In the genomic region with DNA sequence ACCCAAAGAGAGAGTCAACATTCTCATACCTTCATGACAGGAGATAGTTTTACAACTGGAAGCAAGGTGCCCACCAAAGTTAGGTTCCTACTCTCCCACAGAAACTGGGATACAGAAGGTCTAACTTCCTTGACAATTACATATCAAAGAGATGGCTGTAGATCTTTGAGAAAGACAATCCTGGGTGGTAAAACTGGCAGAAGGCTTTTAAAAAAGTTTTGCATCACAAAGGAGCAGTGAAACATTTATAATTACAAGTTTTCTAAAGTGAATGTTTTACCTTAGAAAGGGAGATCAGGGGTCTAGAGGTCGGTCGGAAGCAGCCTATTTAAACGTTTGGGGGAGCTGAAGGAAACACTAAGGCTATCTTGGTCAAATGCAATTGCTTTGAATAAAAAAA, we compare ENCODE assay signal across 28 cellular contexts.
DNase-seq lines count a peak whose midpoint lies in the region; ATAC-seq, FAIRE-seq and TF ChIP-seq lines count a peak whose summit lies in the region.
"Had no signal": no experiment of that assay in that cellular context is flagged by ENCODE, and none has a peak within 500 bp of the region (broad histone marks: within the 10 kb centered on the region; RNA-seq: fewer than 3 reads in every experiment).

No MANE protein-coding gene starts in this region.

- H4K8ac ChIP-seq in H1 (ENCODE audit: extremely low read depth, insufficient read depth, low read length) (no peak overlapping the region), mesendoderm (ENCODE audit: low read depth, low read length) (no peak overlapping the region)

- H2AK5ac ChIP-seq in H1 (ENCODE audit: low read depth, low read length): no peak overlapping the region
- H2AK5ac ChIP-seq in mesendoderm (ENCODE audit: low read length): no peak overlapping the region

- no peak overlapping the region for H3K27ac ChIP-seq in H1 (ENCODE audit: low read depth, low read length)
- no peak overlapping the region for H3K27ac ChIP-seq in iPS-20b (ENCODE audit: low read length)
- no peak overlapping the region for H3K27ac ChIP-seq in mesendoderm (ENCODE audit: low read depth, low read length)
- H3K27ac ChIP-seq: BLaER1 had no signal

- H2BK5ac ChIP-seq in H1 (ENCODE audit: low read depth, low read length) (no peak overlapping the region), mesendoderm (ENCODE audit: low read length) (no peak overlapping the region)

- H3K9me3 ChIP-seq in NT2/D1 (ENCODE audit: insufficient read depth, low read length) (no peaks in the 10 kb centered on the region), H1 (ENCODE audit: insufficient read depth in 2 of 2, low read depth in 1 of 2, low read length in 1 of 2) (no peaks in the 10 kb centered on the region), iPS-20b (ENCODE audit: insufficient read depth, low read depth, low read length) (no peaks in the 10 kb centered on the region)
- H3K9me3 ChIP-seq: BE2C, BLaER1 had no signal

- CTCF ChIA-PET in H1 (lab: Charles Lee; ENCODE audit: partially characterized antibody): no interaction called here

- no peak overlapping the region for H2BK120ac ChIP-seq in H1 (replicated peaks; ENCODE audit: low read depth, low read length)
- no peak overlapping the region for H2BK120ac ChIP-seq in mesendoderm (ENCODE audit: low read depth, low read length)

- no peak overlapping the region for H2BK20ac ChIP-seq in H1 (ENCODE audit: low read length)

- H4K5ac ChIP-seq in H1 (ENCODE audit: insufficient read length, low read depth, low read length): no peak overlapping the region
- H4K5ac ChIP-seq in mesendoderm (ENCODE audit: low read length): no peak overlapping the region

- no peak overlapping the region for H2AFZ ChIP-seq in H1 (ENCODE audit: low read length)

- no peak for TF ChIP-seq EP300 in H1 (IDR thresholded peaks at IDR 0.05; ENCODE audit: borderline replicate concordance in 1 of 2, low read depth in 2 of 2, low read length in 2 of 2)

- H3K79me2 ChIP-seq in H1 (ENCODE audit: control insufficient read depth in 1 of 2, insufficient read depth in 2 of 2, low read length in 2 of 2) (no peaks in the 10 kb centered on the region), mesendoderm (ENCODE audit: control insufficient read depth, insufficient read depth, low read length) (no peaks in the 10 kb centered on the region)

- TF ChIP-seq RAD21 in H1 (IDR thresholded peaks at IDR 0.05 in 1 of 2, conservative IDR thresholded peaks at IDR 0.05 in 1 of 2; ENCODE audit: low read depth in 2 of 2, low read length in 2 of 2): no peak

- DNase-seq in NT2/D1 (ENCODE audit: low read depth, low spot score) (peak; percentile 23), H1 (ENCODE audit: low read depth in 1 of 2, low spot score in 2 of 2) (no peak), iPS DF 19.7 (ENCODE audit: low read depth, low spot score) (peak; percentile 9), NAMALWA (ENCODE audit: low spot score) (no peak), mesendoderm (no peak), left ventricle myocardium superior (no peak)
- DNase-seq: 8988T; ACHN; BE2C; C1 segment of cervical spinal cord; CD4-positive, alpha-beta memory T cell; CD4-positive, CD25-positive, alpha-beta regulatory T cell; CD8-positive, alpha-beta memory T cell; COR-L47; DMS 273 treated with DMSO at 0.1 percent for 48 hours; DMS153; DMS53; DMS79; DND-41; EL; GDM1 had no signal

- H3K4ac ChIP-seq in H1 (replicated peaks; ENCODE audit: insufficient read length, low read depth, low read length) (no peak overlapping the region), mesendoderm (ENCODE audit: low read depth, low read length) (no peak overlapping the region)

- no peaks in the 10 kb centered on the region for H3K23me2 ChIP-seq in H1 (ENCODE audit: low read depth, low read length)

- intact Hi-C loops in left ventricle myocardium superior (cut with micrococcal nuclease): no loop called here

- H4K91ac ChIP-seq in H1 (replicated peaks; ENCODE audit: insufficient read length, low read length): no peak overlapping the region

- no peaks in the 10 kb centered on the region for H4K20me1 ChIP-seq in H1 (replicated peaks in 1 of 2; ENCODE audit: control insufficient read depth in 1 of 2, insufficient read depth in 2 of 2, low read length in 2 of 2)
- H4K20me1 ChIP-seq: BLaER1 had no signal

- no peak for ATAC-seq in left ventricle myocardium superior
- ATAC-seq in GM21529 (IDR thresholded peaks at IDR 0.05; ENCODE audit: unreplicated experiment): no peak
- ATAC-seq: GM12878 had no signal

- no peak overlapping the region for H2BK12ac ChIP-seq in H1 (ENCODE audit: low read depth, low read length)

- H3K36me3 ChIP-seq in NT2/D1 (ENCODE audit: insufficient read depth, insufficient read length, low read length): no peaks in the 10 kb centered on the region
- H3K36me3 ChIP-seq in H1 (ENCODE audit: control insufficient read depth in 2 of 4, insufficient read depth in 4 of 4, low read length in 3 of 4): no peaks in the 10 kb centered on the region
- no peaks in the 10 kb centered on the region for H3K36me3 ChIP-seq in iPS-20b (ENCODE audit: insufficient read depth, low read depth, low read length)
- H3K36me3 ChIP-seq in mesendoderm (ENCODE audit: control insufficient read depth, insufficient read depth, low read length): no peaks in the 10 kb centered on the region
- H3K36me3 ChIP-seq: BE2C, BLaER1 had no signal

- FAIRE-seq in H1 (lab: Jason Lieb, UNC): no peak
- FAIRE-seq: A204.1, GM12878, GM12892, GM19239 had no signal

- no peak for TF ChIP-seq CTCF in H1 (IDR thresholded peaks at IDR 0.05; ENCODE audit: control extremely low read depth in 1 of 3, insufficient read depth in 1 of 3, low read depth in 1 of 3, low read length in 3 of 3)

- H3K18ac ChIP-seq in H1 (ENCODE audit: extremely low read depth, low read length) (no peak overlapping the region), mesendoderm (ENCODE audit: low read length) (no peak overlapping the region)

- peak overlapping the region in 1 of 2 experiments; percentile 14; a peak in 1 of 4 replicates for H3K4me2 ChIP-seq in H1 (ENCODE audit: insufficient read depth in 1 of 2, low read depth in 2 of 2, low read length in 2 of 2)
- H3K4me2 ChIP-seq in mesendoderm (ENCODE audit: low read length): no peak overlapping the region
- H3K4me2 ChIP-seq: BLaER1 had no signal

- POLR2A ChIA-PET in H1 (lab: Charles Lee; ENCODE audit: partially characterized antibody): no interaction called here

- H3K9ac ChIP-seq in NT2/D1 (ENCODE audit: insufficient read length, low read depth) (no peak overlapping the region), H1 (replicated peaks in 1 of 4; ENCODE audit: extremely low read depth in 1 of 4, low read depth in 3 of 4, low read length in 3 of 4) (no peak overlapping the region), iPS-20b (ENCODE audit: low read depth, low read length) (no peak overlapping the region), mesendoderm (ENCODE audit: low read length) (no peak overlapping the region)
- H3K9ac ChIP-seq: BLaER1 had no signal

- H3K79me1 ChIP-seq in H1 (ENCODE audit: low read depth, low read length) (no peaks in the 10 kb centered on the region), mesendoderm (ENCODE audit: low read length) (no peaks in the 10 kb centered on the region)

- H3K4me1 ChIP-seq in NT2/D1 (ENCODE audit: insufficient read depth, insufficient read length) (no peaks in the 10 kb centered on the region), H1 (replicated peaks in 1 of 4; ENCODE audit: control insufficient read depth in 3 of 4, insufficient read depth in 4 of 4, low read length in 3 of 4) (peaks cover 0 to 2% (median 1%) of the 10 kb centered on the region in 4 experiments; a peak in 1 of 7 replicates), iPS-20b (ENCODE audit: insufficient read depth, low read length) (peaks cover 14% of the 10 kb centered on the region; the same call in 1 of the 2 replicates), mesendoderm (ENCODE audit: control insufficient read depth, low read depth, low read length) (no peaks in the 10 kb centered on the region)
- H3K4me1 ChIP-seq: BE2C, BLaER1 had no signal

- H3K4me3 ChIP-seq in NT2/D1 (ENCODE audit: insufficient read length, low read depth): no peak overlapping the region
- H3K4me3 ChIP-seq in H1 (ENCODE audit: extremely low read depth in 1 of 4, insufficient read depth in 2 of 4, low read depth in 3 of 4, low read length in 4 of 4): no peak overlapping the region
- H3K4me3 ChIP-seq in iPS-20b (ENCODE audit: low read length): 0 out of 2 replicates have a peak overlapping the region, but pooled peaks have one; percentile 0
- H3K4me3 ChIP-seq in mesendoderm (ENCODE audit: low read length): no peak overlapping the region
- H3K4me3 ChIP-seq: BLaER1, GM12878 had no signal

- H3K56ac ChIP-seq in H1 (replicated peaks; ENCODE audit: insufficient read length, low read depth, low read length) (no peak overlapping the region), mesendoderm (ENCODE audit: low read length) (no peak overlapping the region)

- 27% methylated on average over 3 of the region's 3 CpGs; no CpG with 5 or more reads in 1 of the 2 experiments for WGBS in H1 (ENCODE audit: extremely low coverage in 1 of 2, insufficient coverage in 1 of 2, insufficient read length in 1 of 2, insufficient replicate concordance in 2 of 2, low coverage in 1 of 2, low lambda C conversion rate in 2 of 2, missing lambda C conversion rate in 1 of 2), 2 experiments
- no CpG with 5 or more reads among the region's 3 CpGs for WGBS in mesendoderm (ENCODE audit: extremely low coverage, insufficient coverage, low lambda C conversion rate)

- H3K23ac ChIP-seq in H1 (ENCODE audit: insufficient read length) (no peak overlapping the region), mesendoderm (ENCODE audit: low read length) (no peak overlapping the region)

- H3K14ac ChIP-seq in H1 (ENCODE audit: insufficient read length): no peak overlapping the region

- no peak for TF ChIP-seq POLR2A in H1 (IDR thresholded peaks at IDR 0.05; ENCODE audit: control extremely low read depth in 1 of 2, low read depth in 2 of 2, low read length in 2 of 2)

- H3K27me3 ChIP-seq in NT2/D1 (ENCODE audit: insufficient read depth, insufficient read length) (no peaks in the 10 kb centered on the region), H1 (replicated peaks in 1 of 4; ENCODE audit: control insufficient read depth in 3 of 4, extremely low read depth in 1 of 4, insufficient read depth in 3 of 4, low read length in 3 of 4) (no peaks in the 10 kb centered on the region), iPS-20b (ENCODE audit: insufficient read depth, low read length) (peaks cover 9% of the 10 kb centered on the region; the same call in 1 of the 2 replicates), mesendoderm (ENCODE audit: insufficient read depth, low read length, poor library complexity) (no peaks in the 10 kb centered on the region)
- H3K27me3 ChIP-seq: BE2C, BLaER1 had no signal

- H2BK15ac ChIP-seq in H1 (ENCODE audit: low read length): no peak overlapping the region
- no peak overlapping the region for H2BK15ac ChIP-seq in mesendoderm (replicated peaks; ENCODE audit: low read depth)

TF ChIP-seq in H1, 55 proteins besides CTCF, POLR2A, EP300 and RAD21:
- TF ChIP-seq BCL11A (IDR thresholded peaks at IDR 0.05; ENCODE audit: low read depth in 2 of 2, low read length in 2 of 2): no peak
- 0 out of 2 replicates have a peak, but pooled peaks have one; percentile 2 for TF ChIP-seq POU5F1 (IDR thresholded peaks at IDR 0.05; ENCODE audit: low read depth, low read length)

Comparison
In these comparisons a context has a peak if more than half of its experiments do, and no peak if none do; other contexts are left out.
1. DNase-seq: peak in NT2/D1 (single experiment) and iPS DF 19.7 (single experiment); none in H1 (0 of 2), NAMALWA (single experiment), mesendoderm (single experiment) and left ventricle myocardium superior (single experiment).